ENCODE assay signal across 13 cellular contexts in genomic region chr11:126186708-126187481, GRCh38. TPM values are rescaled to one million over a fixed set of nuclear protein-coding genes. Genes with fewer than 3 reads are reported as not detected.
DNase-seq lines count a peak whose midpoint lies in the region; ATAC-seq and TF ChIP-seq lines count a peak whose summit lies in the region.
"Had no signal": no experiment of that assay in that cellular context is flagged by ENCODE, and none has a peak within 500 bp of the region (broad histone marks: within the 10 kb centered on the region; RNA-seq: fewer than 3 reads in every experiment).

No MANE protein-coding gene starts in this region.

- DNase-seq in NCI-H524 (lab: John Stamatoyannopoulos, UW) (peak; percentile 7 to 39), NCI-H524 treated with DMSO at 0.1 percent for 48 hours (lab: John Stamatoyannopoulos, UW) (no peak), NCI-H345 (lab: John Stamatoyannopoulos, UW) (peak; percentile 49), epithelial cell of proximal tubule (ENCODE audit: low read depth) (no peak), retina (peak; percentile 34), islet precursor cell (no peak), SW 1271 (lab: John Stamatoyannopoulos, UW) (no peak)
- DNase-seq: activated CD8-positive, alpha-beta T cell treated with anti-CD3 and anti-CD28 coated beads for 36 hours; anterior cingulate cortex; SHP77 treated with DMSO at 0.1 percent for 48 hours; stimulated activated CD4-positive, alpha-beta T cell treated with anti-CD3 and anti-CD28 coated beads, Interleukin-15, amount 100 ng/mL, for 24 hours; stimulated activated naive CD8-positive, alpha-beta T cell treated with anti-CD3 and anti-CD28 coated beads, Interleukin-15, amount 100 ng/mL, for 72 hours had no signal

- TF ChIP-seq CTCF in epithelial cell of proximal tubule (conservative IDR thresholded peaks at IDR 0.05; ENCODE audit: low read depth, low read length), result peak; percentile 41

- ATAC-seq in GM19455 (IDR thresholded peaks at IDR 0.05; ENCODE audit: unreplicated experiment), result no peak
- ATAC-seq: activated CD8-positive, alpha-beta T cell treated with anti-CD3 and anti-CD28 coated beads for 36 hours; stimulated activated naive CD8-positive, alpha-beta T cell treated with anti-CD3 and anti-CD28 coated beads, Interleukin-15, amount 100 ng/mL, for 72 hours had no signal

- H3K4me3 ChIP-seq in epithelial cell of proximal tubule (ENCODE audit: low read depth, low read length), result no peak overlapping the region

RNA-seq across cellular contexts. Expression of gene RPUSD4, which starts 24.6 kb away (rescaled TPM):
- total RNA-seq in epithelial cell of proximal tubule, result 18.2 and 24.9 TPM in 2 replicates

RNA-seq across cellular contexts. Expression of gene FAM118B, which starts 24.7 kb away (rescaled TPM):
- 26.0 and 28.1 TPM in 2 replicates for total RNA-seq in epithelial cell of proximal tubule

Comparison
In these comparisons a context has a peak if more than half of its experiments do, and no peak if none do; other contexts are left out.
1. DNase-seq: peak in NCI-H524 (2 of 2), NCI-H345 (single experiment) and retina (single experiment); none in NCI-H524 treated with DMSO at 0.1 percent for 48 hours (single experiment), epithelial cell of proximal tubule (single experiment), islet precursor cell (single experiment) and SW 1271 (0 of 2).